Comparison of ENCODE assay signal across 13 cellular contexts in genomic region chr1:168833801-168834224, GRCh38.
DNase-seq lines count a peak whose midpoint lies in the region; ATAC-seq, FAIRE-seq and TF ChIP-seq lines count a peak whose summit lies in the region.
"Had no signal": no experiment of that assay in that cellular context is flagged by ENCODE, and none has a peak within 500 bp of the region (broad histone marks: within the 10 kb centered on the region; RNA-seq: fewer than 3 reads in every experiment).

No MANE protein-coding gene starts in this region.

- H3K4me1 ChIP-seq in DND-41 (ENCODE audit: insufficient read depth, low read length), result peaks cover 9% of the 10 kb centered on the region
- H3K4me1 ChIP-seq in H1 (replicated peaks in 1 of 4; ENCODE audit: control insufficient read depth in 3 of 4, insufficient read depth in 4 of 4, low read length in 3 of 4), result no peaks in the 10 kb centered on the region; a peak in 2 of 7 replicates
- peaks cover 0 to 6% of the 10 kb centered on the region in 2 donors for H3K4me1 ChIP-seq in neuronal stem cell (ENCODE audit: control insufficient read depth in 2 of 2, insufficient read depth in 1 of 2, low read depth in 1 of 2, low read length in 2 of 2)
- peaks cover 11% of the 10 kb centered on the region for H3K4me1 ChIP-seq in upper lobe of right lung

- TF ChIP-seq EP300 in H1 (IDR thresholded peaks at IDR 0.05; ENCODE audit: borderline replicate concordance in 1 of 2, low read depth in 2 of 2, low read length in 2 of 2), result no peak

- H2BK12ac ChIP-seq in H1 (ENCODE audit: low read depth, low read length), result no peak overlapping the region
- no peak overlapping the region for H2BK12ac ChIP-seq in neuronal stem cell (ENCODE audit: low read length)

- POLR2A ChIA-PET in T-cell (lab: Charles Lee), result interaction anchor here (0.6 to 0.7 kb wide), 2 partner anchors 60 to 471 kb away, joined by 3 read pairs; no protein-coding TSS in a partner anchor
- POLR2A ChIA-PET in H1 (lab: Charles Lee; ENCODE audit: partially characterized antibody), result no interaction called here

- no peak overlapping the region for H3K27ac ChIP-seq in DND-41 (ENCODE audit: low read length)
- no peak overlapping the region for H3K27ac ChIP-seq in H1 (ENCODE audit: low read depth, low read length)
- no peak overlapping the region for H3K27ac ChIP-seq in neuronal stem cell (replicated peaks; ENCODE audit: low read length)
- H3K27ac ChIP-seq in upper lobe of right lung, result no peak overlapping the region

- H4K20me1 ChIP-seq in DND-41 (ENCODE audit: insufficient read depth, low read length) (no peaks in the 10 kb centered on the region), H1 (replicated peaks in 1 of 2; ENCODE audit: control insufficient read depth in 1 of 2, insufficient read depth in 2 of 2, low read length in 2 of 2) (no peaks in the 10 kb centered on the region)

- H3K4me3 Mint-ChIP-seq in T-cell, result peak overlapping the region in 1 of 3 donors; percentile 6

- no peak overlapping the region for H3K18ac ChIP-seq in H1 (ENCODE audit: extremely low read depth, low read length)
- H3K18ac ChIP-seq in neuronal stem cell (ENCODE audit: low read length), result peak overlapping the region; percentile 24

- no peak for TF ChIP-seq RAD21 in H1 (IDR thresholded peaks at IDR 0.05 in 1 of 2, conservative IDR thresholded peaks at IDR 0.05 in 1 of 2; ENCODE audit: low read depth in 2 of 2, low read length in 2 of 2)

- no peak overlapping the region for H2BK20ac ChIP-seq in H1 (ENCODE audit: low read length)

- H2AK5ac ChIP-seq in H1 (ENCODE audit: low read depth, low read length), result no peak overlapping the region
- H2AK5ac ChIP-seq in neuronal stem cell (ENCODE audit: low read depth, low read length), result no peak overlapping the region

- no peaks in the 10 kb centered on the region for H3K23me2 ChIP-seq in H1 (ENCODE audit: low read depth, low read length)

- H2BK15ac ChIP-seq in H1 (ENCODE audit: low read length), result no peak overlapping the region
- no peak overlapping the region for H2BK15ac ChIP-seq in neuronal stem cell (ENCODE audit: low read length)

- H3K4me2 ChIP-seq in DND-41 (ENCODE audit: insufficient read depth, low read length) (no peak overlapping the region), H1 (ENCODE audit: insufficient read depth in 1 of 2, low read depth in 2 of 2, low read length in 2 of 2) (no peak overlapping the region), neuronal stem cell (ENCODE audit: insufficient read depth, low read length, poor library complexity, severe bottlenecking) (no peak overlapping the region)

- H3K36me3 ChIP-seq in DND-41 (ENCODE audit: insufficient read depth, low read length), result no peaks in the 10 kb centered on the region
- H3K36me3 ChIP-seq in H1 (ENCODE audit: control insufficient read depth in 2 of 4, insufficient read depth in 4 of 4, low read length in 3 of 4), result no peaks in the 10 kb centered on the region; a peak in 1 of 8 replicates
- H3K36me3 ChIP-seq in neuronal stem cell (replicated peaks in 1 of 2; ENCODE audit: control insufficient read depth in 2 of 2, insufficient read depth in 2 of 2, low read length in 2 of 2), result no peaks in the 10 kb centered on the region
- H3K36me3 ChIP-seq in upper lobe of right lung, result no peaks in the 10 kb centered on the region

- H3K9ac ChIP-seq in DND-41 (ENCODE audit: low read depth, low read length), result no peak overlapping the region
- no peak overlapping the region; a peak in 1 of 7 replicates for H3K9ac ChIP-seq in H1 (replicated peaks in 1 of 4; ENCODE audit: extremely low read depth in 1 of 4, low read depth in 3 of 4, low read length in 3 of 4)
- no peak overlapping the region for H3K9ac ChIP-seq in neuronal stem cell (ENCODE audit: low read depth, low read length, poor library complexity)

- no peak for TF ChIP-seq POLR2A in H1 (IDR thresholded peaks at IDR 0.05; ENCODE audit: control extremely low read depth in 1 of 2, low read depth in 2 of 2, low read length in 2 of 2)

- no peak overlapping the region for H4K5ac ChIP-seq in H1 (ENCODE audit: insufficient read length, low read depth, low read length)

- no peak overlapping the region for H3K14ac ChIP-seq in H1 (ENCODE audit: insufficient read length)
- no peak overlapping the region for H3K14ac ChIP-seq in neuronal stem cell (ENCODE audit: low read length)

- H3K4me3 ChIP-seq in DND-41 (ENCODE audit: low read depth in 1 of 2, low read length in 2 of 2), result no peak overlapping the region
- no peak overlapping the region for H3K4me3 ChIP-seq in H1 (ENCODE audit: extremely low read depth in 1 of 4, insufficient read depth in 2 of 4, low read depth in 3 of 4, low read length in 4 of 4)
- H3K4me3 ChIP-seq in neuronal stem cell (ENCODE audit: low read length in 2 of 2), result no peak overlapping the region
- no peak overlapping the region for H3K4me3 ChIP-seq in upper lobe of right lung

- no peak for FAIRE-seq in H1 (lab: Jason Lieb, UNC)

- H4K8ac ChIP-seq in H1 (ENCODE audit: extremely low read depth, insufficient read depth, low read length) (no peak overlapping the region), neuronal stem cell (ENCODE audit: low read depth, low read length) (no peak overlapping the region)

- H3K79me2 ChIP-seq in DND-41 (ENCODE audit: insufficient read depth, low read length) (no peaks in the 10 kb centered on the region), H1 (ENCODE audit: control insufficient read depth in 1 of 2, insufficient read depth in 2 of 2, low read length in 2 of 2) (no peaks in the 10 kb centered on the region)

- ATAC-seq in DND-41 (ENCODE audit: insufficient read depth, low read depth), result peak; percentile 87
- peak in 3 of 4 experiments; percentile 42 to 69 (median 67) for ATAC-seq in T-cell (replicated peaks in 1 of 4)
- no peak for ATAC-seq in upper lobe of right lung
- ATAC-seq: HCT116, sciatic nerve, SK-N-SH treated with all-trans-retinoic acid at 6 μM for 48 hours had no signal

- H3K9me3 ChIP-seq in DND-41 (ENCODE audit: insufficient read depth, low read length, severe bottlenecking) (no peaks in the 10 kb centered on the region), H1 (ENCODE audit: insufficient read depth in 2 of 2, low read depth in 1 of 2, low read length in 1 of 2) (peaks cover 0 to 11% of the 10 kb centered on the region in 2 experiments; a peak in 2 of 4 replicates), neuronal stem cell (replicated peaks in 1 of 2; ENCODE audit: control insufficient read depth in 2 of 2, insufficient read depth in 1 of 2, low read depth in 1 of 2, low read length in 2 of 2) (no peaks in the 10 kb centered on the region), upper lobe of right lung (no peaks in the 10 kb centered on the region)

- H3K23ac ChIP-seq in H1 (ENCODE audit: insufficient read length) (no peak overlapping the region), neuronal stem cell (ENCODE audit: low read depth, low read length, poor library complexity) (no peak overlapping the region)

- no peak overlapping the region for H2BK120ac ChIP-seq in H1 (replicated peaks; ENCODE audit: low read depth, low read length)
- no peak overlapping the region for H2BK120ac ChIP-seq in neuronal stem cell (ENCODE audit: low read depth, low read length)

- H3K36me3 Mint-ChIP-seq in T-cell, result no peaks in the 10 kb centered on the region

- no peak for TF ChIP-seq CTCF in DND-41 (IDR thresholded peaks at IDR 0.05; ENCODE audit: borderline replicate concordance, extremely low read depth, low read length, poor library complexity, severe bottlenecking)
- no peak for TF ChIP-seq CTCF in H1 (IDR thresholded peaks at IDR 0.05; ENCODE audit: control extremely low read depth in 1 of 3, insufficient read depth in 1 of 3, low read depth in 1 of 3, low read length in 3 of 3)
- TF ChIP-seq CTCF in upper lobe of right lung (IDR thresholded peaks at IDR 0.05), result no peak

- H3K79me1 ChIP-seq in H1 (ENCODE audit: low read depth, low read length), result no peaks in the 10 kb centered on the region
- no peaks in the 10 kb centered on the region for H3K79me1 ChIP-seq in neuronal stem cell (ENCODE audit: low read depth, low read length)

- CTCF ChIA-PET in T-cell (lab: Charles Lee) (interaction anchor here in 1 of 2 donors (0.6 kb wide), 1 partner anchor 11 kb away, joined by 3 read pairs; no protein-coding TSS in a partner anchor), H1 (lab: Charles Lee; ENCODE audit: partially characterized antibody) (no interaction called here)

- H2BK5ac ChIP-seq in H1 (ENCODE audit: low read depth, low read length), result no peak overlapping the region
- H2BK5ac ChIP-seq in neuronal stem cell (ENCODE audit: low read length), result no peak overlapping the region

- H3K27me3 ChIP-seq in DND-41 (ENCODE audit: insufficient read depth, low read length, poor library complexity), result no peaks in the 10 kb centered on the region
- H3K27me3 ChIP-seq in H1 (replicated peaks in 1 of 4; ENCODE audit: control insufficient read depth in 3 of 4, extremely low read depth in 1 of 4, insufficient read depth in 3 of 4, low read length in 3 of 4), result no peaks in the 10 kb centered on the region
- H3K27me3 ChIP-seq in neuronal stem cell (ENCODE audit: control insufficient read depth in 3 of 3, insufficient read depth in 3 of 3, low read depth in 1 of 3, low read length in 3 of 3), result no peaks in the 10 kb centered on the region
- H3K27me3 ChIP-seq in upper lobe of right lung, result no peaks in the 10 kb centered on the region

- H3K56ac ChIP-seq in H1 (replicated peaks; ENCODE audit: insufficient read length, low read depth, low read length), result no peak overlapping the region

- H3K9me3 Mint-ChIP-seq in T-cell, result no peaks in the 10 kb centered on the region

- H3K4me1 Mint-ChIP-seq in T-cell, result peaks cover 13 to 14% (median 13%) of the 10 kb centered on the region in 3 donors

- no peaks in the 10 kb centered on the region for H3K27me3 Mint-ChIP-seq in T-cell

- DNase-seq in DND-41 (peak; percentile 44), T-cell (peak in 16 of 34 experiments; percentile 0 to 17 (median 4)), H1 (ENCODE audit: low read depth in 1 of 2, low spot score in 2 of 2) (no peak), neuronal stem cell (ENCODE audit: low spot score) (no peak), DMS53 treated with DMSO at 0.1 percent for 48 hours (lab: John Stamatoyannopoulos, UW; ENCODE audit: unreplicated experiment) (no peak), upper lobe of right lung (no peak), DMS79 treated with DMSO at 0.1 percent for 48 hours (lab: John Stamatoyannopoulos, UW) (no peak), RKO (ENCODE audit: low spot score) (no peak)
- DNase-seq: GDM1, NCI-H2171 had no signal

- 86% methylated on average over 4 of the region's 4 CpGs; no CpG with 5 or more reads in 1 of the 2 experiments for WGBS in H1 (ENCODE audit: extremely low coverage in 1 of 2, insufficient coverage in 1 of 2, insufficient read length in 1 of 2, insufficient replicate concordance in 2 of 2, low coverage in 1 of 2, low lambda C conversion rate in 2 of 2, missing lambda C conversion rate in 1 of 2), 2 experiments
- WGBS in neuronal stem cell (ENCODE audit: extremely low coverage in 2 of 2, insufficient read length in 2 of 2, insufficient replicate concordance in 1 of 2), 2 donors, result no CpG with 5 or more reads among the region's 4 CpGs

- H3K4ac ChIP-seq in H1 (replicated peaks; ENCODE audit: insufficient read length, low read depth, low read length) (no peak overlapping the region), neuronal stem cell (ENCODE audit: low read length) (no peak overlapping the region)

- peak overlapping the region; percentile 3; the same call in 1 of the 2 replicates for H2AFZ ChIP-seq in DND-41 (ENCODE audit: low read depth, low read length)
- peak overlapping the region; percentile 71; the same call in 1 of the 2 replicates for H2AFZ ChIP-seq in H1 (ENCODE audit: low read length)
- peak overlapping the region; percentile 74 for H2AFZ ChIP-seq in neuronal stem cell (ENCODE audit: low read length)

- intact Hi-C loops in upper lobe of right lung (cut with DNase I), result no loop called here

- H4K91ac ChIP-seq in H1 (replicated peaks; ENCODE audit: insufficient read length, low read length) (no peak overlapping the region), neuronal stem cell (ENCODE audit: low read depth, low read length, poor library complexity) (no peak overlapping the region)

- H3K27ac Mint-ChIP-seq in T-cell, result peak overlapping the region; percentile 15 to 62

Comparison
In these comparisons a context has a peak if more than half of its experiments do, and no peak if none do; other contexts are left out.
1. H2AFZ ChIP-seq: peak in every context shown above with its lines; median percentile 74 in neuronal stem cell; 71 in H1; 3 in DND-41.